13 cellular contexts compared by ENCODE assay signal in the genomic region with DNA sequence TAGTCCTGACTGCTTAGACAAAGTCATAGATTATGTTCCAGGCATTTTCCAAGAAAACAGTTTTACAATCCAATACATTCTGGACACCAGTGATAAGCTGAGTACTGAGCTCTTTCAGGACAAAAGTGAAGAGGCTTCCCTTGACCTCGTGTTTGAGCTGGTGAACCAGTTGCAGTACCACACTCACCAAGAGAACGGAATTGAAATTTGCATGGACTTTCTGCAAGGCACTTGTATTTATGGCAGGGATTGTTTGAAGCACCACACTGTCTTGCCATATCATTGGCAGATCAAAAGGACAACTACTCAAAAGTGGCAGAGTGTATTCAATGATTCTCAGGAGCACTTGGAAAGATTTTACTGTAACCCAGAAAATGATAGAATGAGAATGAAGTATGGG. TPM values are rescaled to one million over a fixed set of nuclear protein-coding genes. Genes with fewer than 3 reads are reported as not detected.
DNase-seq lines count a peak whose midpoint lies in the region; ATAC-seq and TF ChIP-seq lines count a peak whose summit lies in the region.
"Had no signal": no experiment of that assay in that cellular context is flagged by ENCODE, and none has a peak within 500 bp of the region (broad histone marks: within the 10 kb centered on the region; RNA-seq: fewer than 3 reads in every experiment).

No MANE protein-coding gene starts in this region.

- BruUV-seq in PC-9 (replicated peaks; lab: Mats Ljungman, UMichigan) = no TSS peak

- peaks cover 69% of the 10 kb centered on the region for H4K20me1 ChIP-seq in PC-9 (ENCODE audit: insufficient read depth)

- H3K4me1 ChIP-seq in PC-9 (replicated peaks; ENCODE audit: insufficient read depth) = peaks cover 76% of the 10 kb centered on the region

- peaks cover 50% of the 10 kb centered on the region for H3K36me3 Mint-ChIP-seq in stimulated activated naive CD8-positive, alpha-beta T cell treated with anti-CD3 and anti-CD28 coated beads, Interleukin-15, Interleukin-2, amounts not matched to agents 100 ng/mL and 50 ng/mL, for 24 hours (ENCODE audit: low read depth)
- H3K36me3 Mint-ChIP-seq in type B pancreatic cell = peaks cover 28% of the 10 kb centered on the region

- no peak overlapping the region for H3K4me3 ChIP-seq in PC-9
- H3K4me3 ChIP-seq: skin epidermis had no signal

- no peaks in the 10 kb centered on the region for H3K27me3 ChIP-seq in PC-9 (ENCODE audit: insufficient read depth, low read depth)

- H3K27me3 Mint-ChIP-seq in stimulated activated naive CD8-positive, alpha-beta T cell treated with anti-CD3 and anti-CD28 coated beads, Interleukin-15, Interleukin-2, amounts not matched to agents 100 ng/mL and 50 ng/mL, for 24 hours = no peaks in the 10 kb centered on the region
- no peaks in the 10 kb centered on the region for H3K27me3 Mint-ChIP-seq in type B pancreatic cell

- peaks cover 87% of the 10 kb centered on the region for H3K79me2 ChIP-seq in PC-9 (ENCODE audit: low read depth)

- H3K4me2 ChIP-seq in PC-9 = peak overlapping the region; percentile 92

- no peak for ATAC-seq in stimulated activated naive CD8-positive, alpha-beta T cell treated with anti-CD3 and anti-CD28 coated beads, Interleukin-15, Interleukin-2, amounts not matched to agents 100 U/mL and 50 U/mL, for 24 hours

- POLR2A ChIA-PET in PC-9 (lab: Charles Lee; ENCODE audit: unreplicated experiment) = no interaction called here

- H3K27ac Mint-ChIP-seq in stimulated activated naive CD8-positive, alpha-beta T cell treated with anti-CD3 and anti-CD28 coated beads, Interleukin-15, Interleukin-2, amounts not matched to agents 100 ng/mL and 50 ng/mL, for 24 hours = no peak overlapping the region
- H3K27ac Mint-ChIP-seq in type B pancreatic cell = peak overlapping the region; percentile 55
- H3K27ac Mint-ChIP-seq: mesothelial cell of epicardium had no signal

- intact Hi-C loops in PC-9 (cut with micrococcal nuclease; ENCODE audit: unreplicated experiment) = loop anchor here (10.0 kb wide), 1 partner anchor 223 kb away; no protein-coding TSS in a partner anchor

- H3K9me2 ChIP-seq in PC-9 (ENCODE audit: insufficient read depth) = no peaks in the 10 kb centered on the region

- H3K36me3 ChIP-seq in PC-9 (ENCODE audit: low read depth) = peaks cover 57% of the 10 kb centered on the region

- no peak overlapping the region for H3K27ac ChIP-seq in PC-9
- peak overlapping the region; percentile 89 for H3K27ac ChIP-seq in epithelial cell of prostate
- H3K27ac ChIP-seq: skin epidermis had no signal

- CTCF ChIA-PET in PC-9 (lab: Charles Lee) = no interaction called here

- no peak for DNase-seq in stimulated activated naive CD8-positive, alpha-beta T cell treated with anti-CD3 and anti-CD28 coated beads, Interleukin-15, Interleukin-2, amounts not matched to agents 100 U/mL and 50 U/mL, for 24 hours
- no peak for DNase-seq in PC-9
- no peak for DNase-seq in epithelial cell of prostate (ENCODE audit: low read depth, low spot score)
- no peak for DNase-seq in type B pancreatic cell (ENCODE audit: extremely low spot score, unreplicated experiment)
- no peak for DNase-seq in DMS153 treated with DMSO at 0.1 percent for 48 hours (lab: John Stamatoyannopoulos, UW; ENCODE audit: unreplicated experiment)
- DNase-seq in SIG-M5 (lab: John Stamatoyannopoulos, UW) = no peak
- DNase-seq in hepatic stellate cell (ENCODE audit: low spot score) = no peak
- DNase-seq: activated naive CD4-positive, alpha-beta T cell treated with anti-CD3 and anti-CD28 coated beads, Interleukin-2, amount 50 U/mL, for 16 hours; hippocampal formation; NCI-H2227 treated with DMSO at 0.1 percent for 48 hours had no signal

- H3K4me1 Mint-ChIP-seq in stimulated activated naive CD8-positive, alpha-beta T cell treated with anti-CD3 and anti-CD28 coated beads, Interleukin-15, Interleukin-2, amounts not matched to agents 100 ng/mL and 50 ng/mL, for 24 hours (ENCODE audit: low read depth) = peaks cover 79% of the 10 kb centered on the region
- H3K4me1 Mint-ChIP-seq in type B pancreatic cell (ENCODE audit: unreplicated experiment) = peaks cover 48% of the 10 kb centered on the region

- H3K9me3 Mint-ChIP-seq in stimulated activated naive CD8-positive, alpha-beta T cell treated with anti-CD3 and anti-CD28 coated beads, Interleukin-15, Interleukin-2, amounts not matched to agents 100 ng/mL and 50 ng/mL, for 24 hours = no peaks in the 10 kb centered on the region
- no peaks in the 10 kb centered on the region for H3K9me3 Mint-ChIP-seq in type B pancreatic cell
- H3K9me3 Mint-ChIP-seq: mesothelial cell of epicardium had no signal

- peak overlapping the region; percentile 18 for H3K4me3 Mint-ChIP-seq in stimulated activated naive CD8-positive, alpha-beta T cell treated with anti-CD3 and anti-CD28 coated beads, Interleukin-15, Interleukin-2, amounts not matched to agents 100 ng/mL and 50 ng/mL, for 24 hours
- peak overlapping the region; percentile 97 for H3K4me3 Mint-ChIP-seq in type B pancreatic cell
- H3K4me3 Mint-ChIP-seq: mesothelial cell of epicardium had no signal

- TF ChIP-seq CTCF in PC-9 (conservative IDR thresholded peaks at IDR 0.05) (no peak), type B pancreatic cell (conservative IDR thresholded peaks at IDR 0.05) (no peak)

- no peak overlapping the region for H2AFZ ChIP-seq in PC-9

- peaks cover 27% of the 10 kb centered on the region for H3F3A ChIP-seq in PC-9 (ENCODE audit: insufficient read depth, low read depth)

- H3K9me3 ChIP-seq in PC-9 (ENCODE audit: insufficient read depth, low read depth) = no peaks in the 10 kb centered on the region

RNA-seq across cellular contexts. Expression of a gene that starts 3.8 kb away (rescaled TPM):
- total RNA-seq in PC-9 (2021) (30.3 and 35.0 TPM in 2 replicates), type B pancreatic cell (ENCODE audit: low replicate concordance) (37.5 and 48.1 TPM in 2 replicates)
